In genomic region chr6:7727951-7728854, GRCh38 we compare ENCODE assay signal across 1 cellular context.
A peak's percentile ranks its signal among the peaks of the same experiment; 100 is the strongest.
TF ChIP-seq lines count a peak whose summit lies in the region.

No MANE protein-coding gene starts in this region.

TF ChIP-seq in HEK293, 187 proteins besides CTCF, POLR2A, EP300 and RAD21 (continued from another document):
- 0 out of 2 replicates have a peak, but pooled peaks have one; percentile 26 for TF ChIP-seq ZEB2 (tag by site-specific recombination; IDR thresholded peaks at IDR 0.05)
- TF ChIP-seq ZNF600 (tag by site-specific recombination; IDR thresholded peaks at IDR 0.05) = peak; percentile 82
- peak; percentile 47; the same call in 1 of the 2 replicates for TF ChIP-seq KLF1 (tag by site-specific recombination; IDR thresholded peaks at IDR 0.05)
- TF ChIP-seq ZNF398 (tag by site-specific recombination; IDR thresholded peaks at IDR 0.05) = peak; percentile 3; the same call in 1 of the 2 replicates
- TF ChIP-seq ZNF366 (tag by site-specific recombination; conservative IDR thresholded peaks at IDR 0.05) = peak; percentile 96
- TF ChIP-seq ZBTB8A (tag by site-specific recombination; IDR thresholded peaks at IDR 0.05) = peak; percentile 39; the same call in 1 of the 2 replicates
- peak; percentile 94 for TF ChIP-seq PRDM10 (tag by site-specific recombination; IDR thresholded peaks at IDR 0.05)
- peak; percentile 14; the same call in 1 of the 2 replicates for TF ChIP-seq SP3 (tag by site-specific recombination; IDR thresholded peaks at IDR 0.05)
- TF ChIP-seq ZNF394 (tag by site-specific recombination; IDR thresholded peaks at IDR 0.05; ENCODE audit: borderline replicate concordance) = 0 out of 2 replicates have a peak, but pooled peaks have one; percentile 9
- 0 out of 2 replicates have a peak, but pooled peaks have one; percentile 56 for TF ChIP-seq ZNF335 (tag by site-specific recombination; conservative IDR thresholded peaks at IDR 0.05)
- no peak for TF ChIP-seq ZNF707 (tag by site-specific recombination; IDR thresholded peaks at IDR 0.05)
- 0 out of 2 replicates have a peak, but pooled peaks have one; percentile 23 for TF ChIP-seq YY1 (tag by site-specific recombination; IDR thresholded peaks at IDR 0.05)
- no peak for TF ChIP-seq ZNF23 (tag by site-specific recombination; IDR thresholded peaks at IDR 0.05; ENCODE audit: borderline replicate concordance)
- TF ChIP-seq ZNF169 (tag by site-specific recombination; IDR thresholded peaks at IDR 0.05) = no peak
- TF ChIP-seq ZNF157 (tag by site-specific recombination; IDR thresholded peaks at IDR 0.05) = no peak
- TF ChIP-seq, protein P1, sequence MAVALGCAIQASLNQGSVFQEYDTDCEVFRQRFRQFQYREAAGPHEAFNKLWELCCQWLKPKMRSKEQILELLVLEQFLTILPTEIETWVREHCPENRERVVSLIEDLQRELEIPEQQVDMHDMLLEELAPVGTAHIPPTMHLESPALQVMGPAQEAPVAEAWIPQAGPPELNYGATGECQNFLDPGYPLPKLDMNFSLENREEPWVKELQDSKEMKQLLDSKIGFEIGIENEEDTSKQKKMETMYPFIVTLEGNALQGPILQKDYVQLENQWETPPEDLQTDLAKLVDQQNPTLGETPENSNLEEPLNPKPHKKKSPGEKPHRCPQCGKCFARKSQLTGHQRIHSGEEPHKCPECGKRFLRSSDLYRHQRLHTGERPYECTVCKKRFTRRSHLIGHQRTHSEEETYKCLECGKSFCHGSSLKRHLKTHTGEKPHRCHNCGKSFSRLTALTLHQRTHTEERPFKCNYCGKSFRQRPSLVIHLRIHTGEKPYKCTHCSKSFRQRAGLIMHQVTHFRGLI (tag by site-specific recombination; IDR thresholded peaks at IDR 0.05) = peak; percentile 87
- peak; percentile 15; the same call in 1 of the 2 replicates for TF ChIP-seq ZIC2 (tag by site-specific recombination; IDR thresholded peaks at IDR 0.05)
- TF ChIP-seq ZNF266 (tag by site-specific recombination; IDR thresholded peaks at IDR 0.05; ENCODE audit: low read depth) = no peak
- TF ChIP-seq ZNF133 (tag by site-specific recombination; IDR thresholded peaks at IDR 0.05) = no peak
